ENCODE assay signal across 10 cellular contexts in the genomic region with DNA sequence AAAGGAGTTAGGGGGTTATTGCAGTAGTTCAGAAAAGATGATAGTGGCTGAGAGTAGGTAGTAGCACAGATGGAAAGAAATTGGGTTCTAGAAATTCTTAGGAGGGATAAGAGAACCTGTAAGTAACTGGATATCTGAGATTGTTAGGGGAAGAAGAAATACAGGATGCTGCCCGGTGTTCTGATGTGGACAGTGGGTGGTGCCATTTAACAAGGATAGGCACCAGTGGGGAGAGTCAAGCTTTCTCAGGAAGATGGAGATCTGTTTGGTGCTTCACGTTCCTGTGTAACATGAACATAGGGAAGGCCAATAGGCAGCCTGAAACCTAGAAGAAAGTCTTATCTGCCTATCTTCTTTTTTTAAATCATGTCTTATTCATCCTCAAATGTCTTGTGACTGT.
DNase-seq lines count a peak whose midpoint lies in the region; TF ChIP-seq lines count a peak whose summit lies in the region.
"Had no signal": no experiment of that assay in that cellular context is flagged by ENCODE, and none has a peak within 500 bp of the region (broad histone marks: within the 10 kb centered on the region; RNA-seq: fewer than 3 reads in every experiment).

No MANE protein-coding gene starts in this region.

- H3K27me3 ChIP-seq in OCI-LY3 (ENCODE audit: low read depth, low read length) (peaks cover under 1% of the 10 kb centered on the region; the same call in 1 of the 2 replicates), fibroblast of lung (ENCODE audit: control insufficient read depth, insufficient read depth, low read length) (no peaks in the 10 kb centered on the region)

- H3K9me3 ChIP-seq in OCI-LY3 (ENCODE audit: insufficient read depth, low read length) (no peaks in the 10 kb centered on the region), fibroblast of lung (ENCODE audit: control insufficient read depth, insufficient read depth, low read depth, low read length) (no peaks in the 10 kb centered on the region)

- DNase-seq in NCI-H524 (lab: John Stamatoyannopoulos, UW) (peak; percentile 4 to 60), NCI-H524 treated with DMSO at 0.1 percent for 48 hours (lab: John Stamatoyannopoulos, UW) (no peak), fibroblast of lung (ENCODE audit: low read depth in 2 of 2) (peak; percentile 12 to 15), skeletal muscle cell (ENCODE audit: low read depth) (peak; percentile 3), HEK293T (ENCODE audit: extremely low spot score) (no peak)
- DNase-seq in activated effector memory CD4-positive, alpha-beta T cell treated with Interleukin-2 at 50 U/mL for 16 hours: no peak
- no peak for DNase-seq in effector CD4-positive, alpha-beta T cell
- DNase-seq: AML-193; stimulated activated naive CD4-positive, alpha-beta T cell treated with Interleukin-2 at 50 U/mL for 16 hours had no signal

- H3K79me2 ChIP-seq in OCI-LY3 (ENCODE audit: low read length) (no peaks in the 10 kb centered on the region), fibroblast of lung (ENCODE audit: control insufficient read depth, insufficient read depth, low read length) (no peaks in the 10 kb centered on the region)

- H2AFZ ChIP-seq in OCI-LY3 (ENCODE audit: low read depth, low read length): no peak overlapping the region
- H2AFZ ChIP-seq in fibroblast of lung (ENCODE audit: low read length): no peak overlapping the region

- H3K4me3 ChIP-seq in OCI-LY3 (ENCODE audit: low read length) (no peak overlapping the region), fibroblast of lung (replicated peaks in 1 of 4; ENCODE audit: control extremely low read depth in 1 of 4, insufficient read depth in 1 of 4, low read depth in 3 of 4, low read length in 4 of 4) (no peak overlapping the region), skeletal muscle cell (ENCODE audit: low read depth, low read length) (no peak overlapping the region)

- POLR2A ChIA-PET in HEK293T (lab: Yijun Ruan, JAX): no interaction called here

- no peaks in the 10 kb centered on the region for H3K4me1 ChIP-seq in OCI-LY3 (ENCODE audit: low read length)
- H3K4me1 ChIP-seq in fibroblast of lung (ENCODE audit: control insufficient read depth, extremely low read depth, insufficient read depth, low read length): no peaks in the 10 kb centered on the region

- H3K9ac ChIP-seq in OCI-LY3 (ENCODE audit: low read length) (no peak overlapping the region), fibroblast of lung (ENCODE audit: insufficient read depth, low read length) (no peak overlapping the region)

- H4K20me1 ChIP-seq in OCI-LY3 (ENCODE audit: insufficient read depth, low read length) (no peaks in the 10 kb centered on the region), fibroblast of lung (ENCODE audit: control insufficient read depth, extremely low read depth, insufficient read depth, low read length) (no peaks in the 10 kb centered on the region)

- H3K27ac ChIP-seq in OCI-LY3 (ENCODE audit: low read length) (no peak overlapping the region), fibroblast of lung (ENCODE audit: insufficient read depth, low read length) (no peak overlapping the region)

- H3K4me2 ChIP-seq in OCI-LY3 (ENCODE audit: low read length): no peak overlapping the region
- H3K4me2 ChIP-seq in fibroblast of lung (ENCODE audit: extremely low read depth, insufficient read depth, low read length): no peak overlapping the region

- H3K36me3 ChIP-seq in OCI-LY3 (replicated peaks; ENCODE audit: low read depth, low read length) (no peaks in the 10 kb centered on the region), fibroblast of lung (ENCODE audit: control insufficient read depth, insufficient read depth, low read length) (no peaks in the 10 kb centered on the region)

- TF ChIP-seq CTCF in OCI-LY3 (IDR thresholded peaks at IDR 0.05; ENCODE audit: low read depth, low read length) (peak; percentile 62), fibroblast of lung (conservative IDR thresholded peaks at IDR 0.05 in 1 of 2, IDR thresholded peaks at IDR 0.05 in 1 of 2; ENCODE audit: low read depth in 1 of 2, low read length in 2 of 2) (peak in 1 of 2 donors; percentile 18)

- CTCF ChIA-PET in HEK293T (lab: Yijun Ruan, JAX): interaction anchor here (1.4 kb wide), 1 partner anchor 608 kb away, joined by 5 read pairs; no protein-coding TSS in a partner anchor

TF ChIP-seq in HEK293T, 16 proteins besides CTCF, POLR2A, EP300 and RAD21:
- no peak for TF ChIP-seq BHLHE40 (IDR thresholded peaks at IDR 0.05; ENCODE audit: borderline replicate concordance)
- TF ChIP-seq ZNF384 (IDR thresholded peaks at IDR 0.05): no peak
- no peak for TF ChIP-seq CTBP1 (IDR thresholded peaks at IDR 0.05; ENCODE audit: borderline replicate concordance)
- TF ChIP-seq FOXK2 (IDR thresholded peaks at IDR 0.05): no peak
- TF ChIP-seq FOXA1 (IDR thresholded peaks at IDR 0.05): no peak
- TF ChIP-seq L3MBTL2 (conservative IDR thresholded peaks at IDR 0.05): no peak
- TF ChIP-seq TARDBP (IDR thresholded peaks at IDR 0.05): no peak
- TF ChIP-seq NFRKB (IDR thresholded peaks at IDR 0.05): no peak
- TF ChIP-seq SP1 (IDR thresholded peaks at IDR 0.05): no peak
- TF ChIP-seq LEF1 (IDR thresholded peaks at IDR 0.05; ENCODE audit: borderline replicate concordance): no peak
- TF ChIP-seq ARNT (IDR thresholded peaks at IDR 0.05): no peak
- TF ChIP-seq ELF4 (IDR thresholded peaks at IDR 0.05): no peak
- TF ChIP-seq HDGF (IDR thresholded peaks at IDR 0.05; ENCODE audit: borderline replicate concordance): no peak
- TF ChIP-seq, protein P1, sequence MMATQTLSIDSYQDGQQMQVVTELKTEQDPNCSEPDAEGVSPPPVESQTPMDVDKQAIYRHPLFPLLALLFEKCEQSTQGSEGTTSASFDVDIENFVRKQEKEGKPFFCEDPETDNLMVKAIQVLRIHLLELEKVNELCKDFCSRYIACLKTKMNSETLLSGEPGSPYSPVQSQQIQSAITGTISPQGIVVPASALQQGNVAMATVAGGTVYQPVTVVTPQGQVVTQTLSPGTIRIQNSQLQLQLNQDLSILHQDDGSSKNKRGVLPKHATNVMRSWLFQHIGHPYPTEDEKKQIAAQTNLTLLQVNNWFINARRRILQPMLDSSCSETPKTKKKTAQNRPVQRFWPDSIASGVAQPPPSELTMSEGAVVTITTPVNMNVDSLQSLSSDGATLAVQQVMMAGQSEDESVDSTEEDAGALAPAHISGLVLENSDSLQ (IDR thresholded peaks at IDR 0.05): no peak
- no peak for TF ChIP-seq FOXM1 (IDR thresholded peaks at IDR 0.05; ENCODE audit: borderline replicate concordance)
- no peak for TF ChIP-seq SUZ12 (IDR thresholded peaks at IDR 0.05)

Comparison
In these comparisons a context has a peak if more than half of its experiments do, and no peak if none do; other contexts are left out.
1. DNase-seq: peak in NCI-H524 (2 of 2), fibroblast of lung (2 of 2) and skeletal muscle cell (single experiment); none in NCI-H524 treated with DMSO at 0.1 percent for 48 hours (single experiment), activated effector memory CD4-positive, alpha-beta T cell treated with Interleukin-2 at 50 U/mL for 16 hours (single experiment), effector CD4-positive, alpha-beta T cell (single experiment) and HEK293T (single experiment).